ENCODE assay signal across 8 cellular contexts in the genomic region with DNA sequence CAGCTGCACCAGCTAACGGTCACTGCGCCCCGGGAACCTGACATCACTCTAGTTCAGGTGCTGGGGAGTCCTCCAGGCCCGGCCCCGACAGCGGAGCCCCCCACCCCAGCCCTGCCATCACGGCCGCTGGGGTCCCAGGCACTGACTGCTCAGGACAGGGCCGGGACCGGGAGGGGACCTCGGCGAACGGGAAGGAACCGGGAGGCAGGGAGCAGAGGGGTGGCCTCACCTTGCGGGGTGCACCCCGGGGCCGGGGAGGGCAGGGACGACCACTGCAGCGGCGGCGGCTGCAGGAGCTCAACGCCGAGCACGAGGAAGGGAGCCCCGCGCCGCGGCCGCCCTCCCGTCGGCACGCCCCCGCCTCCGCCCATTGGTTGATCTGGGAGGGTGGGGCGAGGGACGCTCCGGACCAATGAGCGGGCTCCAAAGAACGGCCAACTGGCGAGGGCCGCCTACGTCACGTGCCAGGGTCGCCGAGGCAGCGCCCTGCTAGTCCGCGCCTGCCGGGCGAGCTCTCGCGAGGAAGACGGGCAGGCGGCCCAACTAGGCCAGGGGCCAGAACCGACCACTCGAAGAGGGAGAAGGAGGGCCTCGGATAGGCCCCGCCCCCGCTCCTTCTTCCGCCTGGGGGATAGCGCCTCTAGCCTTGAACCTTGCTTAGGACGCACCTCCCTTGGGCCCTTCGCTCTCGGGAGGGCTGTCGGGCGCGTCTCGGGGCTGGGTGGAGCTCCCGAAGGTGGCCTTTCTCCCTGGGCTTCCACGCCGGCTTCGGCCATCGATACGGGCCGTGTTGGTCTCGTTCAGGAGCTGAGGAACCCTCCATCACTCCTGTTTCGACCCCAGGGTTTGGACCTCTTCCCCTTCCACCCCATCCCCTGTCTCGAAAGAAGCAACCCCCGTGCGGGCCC. TPM values are rescaled to one million over a fixed set of nuclear protein-coding genes. Genes with fewer than 3 reads are reported as not detected.
DNase-seq lines count a peak whose midpoint lies in the region; ATAC-seq and TF ChIP-seq lines count a peak whose summit lies in the region.

A gene (minus strand): TSS at position 320 of the 908 bp plus-strand sequence. CDS start 7,653 bp downstream, outside the sequence.

- no peaks in the 10 kb centered on the region for H3K36me3 Mint-ChIP-seq in T-helper 1 cell treated with Interleukin-12 subunit alpha and Interleukin-12 subunit beta and Interleukin-4 antibody, amounts not matched to agents 30 μg/mL and 1 μg/mL, for 36 hours (ENCODE audit: low read depth)

- ATAC-seq in HG02884 (IDR thresholded peaks at IDR 0.05; ENCODE audit: unreplicated experiment): peak; percentile 90
- ATAC-seq in heart right ventricle: peak; percentile 95 to 98 (median 96)
- ATAC-seq in upper lobe of left lung (ENCODE audit: low FRiP score in 2 of 2): peak; percentile 97

- WGBS in heart right ventricle, 2 donors: 0 to 1% methylated on average over 72 to 80 of the region's 80 CpGs
- 0 to 4% methylated on average over 11 to 50 of the region's 80 CpGs for WGBS in upper lobe of left lung, 2 donors

- H3K27ac Mint-ChIP-seq in T-helper 1 cell treated with Interleukin-12 subunit alpha and Interleukin-12 subunit beta and Interleukin-4 antibody, amounts not matched to agents 30 μg/mL and 1 μg/mL, for 36 hours: peak within 1 kb of the TSS; percentile 88

- H3K9me3 ChIP-seq in heart right ventricle (no peaks in the 10 kb centered on the region), upper lobe of left lung (no peaks in the 10 kb centered on the region)

- peak in 2 of 4 donors; percentile 56 to 78 for TF ChIP-seq POLR2A in upper lobe of left lung (IDR thresholded peaks at IDR 0.05)

- TF ChIP-seq CTCF in GM13977 (IDR thresholded peaks at IDR 0.05; ENCODE audit: extremely low read depth, insufficient read depth, missing control alignments) (peak; percentile 22), heart right ventricle (IDR thresholded peaks at IDR 0.05) (peak in 6 of 9 donors; percentile 7 to 40 (median 19)), upper lobe of left lung (IDR thresholded peaks at IDR 0.05) (peak in 1 of 6 experiments; percentile 17)

- H3K27me3 Mint-ChIP-seq in T-helper 1 cell treated with Interleukin-12 subunit alpha and Interleukin-12 subunit beta and Interleukin-4 antibody, amounts not matched to agents 30 μg/mL and 1 μg/mL, for 36 hours (ENCODE audit: low read depth): peaks cover 5% of the 10 kb centered on the region

- TF ChIP-seq EP300 in upper lobe of left lung (IDR thresholded peaks at IDR 0.05): no peak

- in situ Hi-C loops in GM13977 (cut with MboI; ENCODE audit: low pct_unique_long_range_greater_than_20kb, low sequenced_read_pairs, unreplicated experiment): no loop called here

- H3K27me3 ChIP-seq in heart right ventricle (no peaks in the 10 kb centered on the region), upper lobe of left lung (no peaks in the 10 kb centered on the region)

- H3K4me1 ChIP-seq in heart right ventricle: peaks cover 7 to 61% (median 38%) of the 10 kb centered on the region in 9 donors
- H3K4me1 ChIP-seq in upper lobe of left lung: peaks cover 24 to 48% (median 29%) of the 10 kb centered on the region in 4 donors

- peaks cover 19% of the 10 kb centered on the region for H3K4me1 Mint-ChIP-seq in T-helper 1 cell treated with Interleukin-12 subunit alpha and Interleukin-12 subunit beta and Interleukin-4 antibody, amounts not matched to agents 30 μg/mL and 1 μg/mL, for 36 hours (ENCODE audit: low read depth)

- peak within 1 kb of the TSS; percentile 86 for H3K4me3 Mint-ChIP-seq in T-helper 1 cell treated with Interleukin-12 subunit alpha and Interleukin-12 subunit beta and Interleukin-4 antibody, amounts not matched to agents 30 μg/mL and 1 μg/mL, for 36 hours

- H3K9me3 Mint-ChIP-seq in T-helper 1 cell treated with Interleukin-12 subunit alpha and Interleukin-12 subunit beta and Interleukin-4 antibody, amounts not matched to agents 30 μg/mL and 1 μg/mL, for 36 hours: no peaks in the 10 kb centered on the region

- peak within 1 kb of the TSS; percentile 53 to 83 (median 65) for H3K4me3 ChIP-seq in heart right ventricle
- H3K4me3 ChIP-seq in upper lobe of left lung: peak within 1 kb of the TSS; percentile 70 to 87 (median 76)

- no peaks in the 10 kb centered on the region for H3K36me3 ChIP-seq in heart right ventricle
- H3K36me3 ChIP-seq in upper lobe of left lung: no peaks in the 10 kb centered on the region

- DNase-seq in GM13977 (ENCODE audit: low spot score) (peak; percentile 99), NCI-H1694 (lab: John Stamatoyannopoulos, UW) (peak; percentile 96), amniotic stem cell (lab: John Stamatoyannopoulos, UW) (peak; percentile 89), heart right ventricle (peak; percentile 99), posterior cingulate gyrus (peak; percentile 99 to 100 (median 99)), upper lobe of left lung (peak; percentile 99)

- intact Hi-C loops in heart right ventricle (cut with DNase I) (loop anchor here in 6 of 10 donors (5.0 kb wide), 3 partner anchors 45 to 90 kb away; no protein-coding TSS in a partner anchor), posterior cingulate gyrus (cut with DNase I) (loop anchor here (1.0 to 5.0 kb wide), 2 partner anchors 14 to 90 kb away; a partner anchor contains a TSS)

- peak within 1 kb of the TSS; percentile 48 to 95 (median 85) for H3K27ac ChIP-seq in heart right ventricle
- peak within 1 kb of the TSS; percentile 83 to 93 (median 91) for H3K27ac ChIP-seq in upper lobe of left lung

RNA-seq across cellular contexts. Expression of the gene that starts here (rescaled TPM):
- total RNA-seq in heart right ventricle (10 to 100 TPM in 4 of 10 donors, 1 to 10 TPM in 6; 7.7 to 15.7 (median 9.7) TPM), upper lobe of left lung (10 to 100 TPM in 5 of 6 donors, 1 to 10 TPM in 1; 6.7 to 41.9 (median 39.1) TPM)
- 10 to 100 TPM; 14.6 to 21.0 TPM for polyA plus RNA-seq in heart right ventricle

Comparison
In these comparisons a context has a peak if more than half of its experiments do, and no peak if none do; other contexts are left out.
1. Peak in every context shown above with its lines: DNase-seq, ATAC-seq, H3K4me3 ChIP-seq and H3K27ac ChIP-seq.